In genomic region chr10:69716711-69717560, GRCh38 we compare ENCODE assay signal across 8 cellular contexts.
A peak's percentile ranks its signal among the peaks of the same experiment; 100 is the strongest.
DNase-seq lines count a peak whose midpoint lies in the region; ATAC-seq, FAIRE-seq and TF ChIP-seq lines count a peak whose summit lies in the region.

No MANE protein-coding gene starts in this region.

- H3K4me1 ChIP-seq in heart left ventricle: peaks cover 0 to 17% (median under 1%) of the 10 kb centered on the region in 12 donors

- no peaks in the 10 kb centered on the region for H3K36me3 ChIP-seq in heart left ventricle

- TF ChIP-seq POLR2A in H54 (IDR thresholded peaks at IDR 0.05; ENCODE audit: low read depth, low read length) (no peak), heart left ventricle (IDR thresholded peaks at IDR 0.05) (no peak)

- no peak overlapping the region for H3K27ac ChIP-seq in heart left ventricle

- 58 to 76% (median 63%) methylated on average over 12 to 19 of the region's 19 CpGs for WGBS in heart left ventricle, 4 donors

- no peaks in the 10 kb centered on the region for H3K27me3 ChIP-seq in heart left ventricle

- ATAC-seq in heart left ventricle (peak in 3 of 4 donors; percentile 38 to 50 (median 38)), HG03045 (IDR thresholded peaks at IDR 0.05; ENCODE audit: unreplicated experiment) (no peak)

- H3K4me3 ChIP-seq in heart left ventricle: no peak overlapping the region

- H3K9me3 ChIP-seq in heart left ventricle: peaks cover 0 to 9% (median 0%) of the 10 kb centered on the region in 12 donors

- peak; percentile 44 to 68 (median 61) for TF ChIP-seq CTCF in heart left ventricle (IDR thresholded peaks at IDR 0.05)

- DNase-seq in AML-193 (lab: John Stamatoyannopoulos, UW) (peak; percentile 11 to 29), H54 (ENCODE audit: insufficient read length, low spot score) (peak; percentile 83), RPMI7951 (ENCODE audit: low read depth) (peak; percentile 43), heart left ventricle (peak in 1 of 5 donors; percentile 58), frontal cortex (ENCODE audit: low spot score in 2 of 2) (no peak)
- peak; percentile 22 for DNase-seq in activated effector memory CD4-positive, alpha-beta T cell treated with Interleukin-2 at 50 U/mL for 16 hours
- peak; percentile 57 for DNase-seq in stimulated activated CD4-positive, alpha-beta T cell treated with anti-CD3 and anti-CD28 coated beads, Interleukin-12 subunit alpha, Interleukin-12 subunit beta, amount 100 ng/mL, for 4 hours

- FAIRE-seq in H54 (lab: Jason Lieb, UNC) (no peak), frontal cortex (lab: Jason Lieb, UNC) (no peak)

- intact Hi-C loops in heart left ventricle (cut with DNase I): loop anchor here (1.0 to 10.0 kb wide), 4 partner anchors 70 to 202 kb away; no protein-coding TSS in a partner anchor

Comparison
In these comparisons a context has a peak if more than half of its experiments do, and no peak if none do; other contexts are left out.
1. DNase-seq: peak in AML-193 (2 of 2), H54 (single experiment), RPMI7951 (single experiment), activated effector memory CD4-positive, alpha-beta T cell treated with Interleukin-2 at 50 U/mL for 16 hours (single experiment) and stimulated activated CD4-positive, alpha-beta T cell treated with anti-CD3 and anti-CD28 coated beads, Interleukin-12 subunit alpha, Interleukin-12 subunit beta, amount 100 ng/mL, for 4 hours (single experiment); none in frontal cortex (0 of 2).